In the genomic region with DNA sequence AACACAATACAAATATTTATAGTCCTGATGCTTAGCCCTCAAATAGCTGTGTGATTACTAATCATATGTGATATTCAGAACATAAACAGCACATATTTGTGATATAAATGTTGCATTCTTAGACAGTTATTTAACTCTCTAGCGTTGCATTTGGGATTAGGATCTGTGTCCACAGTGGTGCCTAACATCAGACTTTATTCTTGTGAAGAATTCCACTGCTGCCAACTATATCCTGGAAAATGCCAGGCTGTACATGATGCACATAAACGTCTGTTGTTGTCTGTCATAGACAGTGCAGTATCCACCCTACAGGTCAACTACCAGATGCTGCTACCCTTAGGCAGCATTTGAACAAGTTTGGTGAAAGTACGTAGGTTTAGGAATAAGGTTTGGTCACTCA, we compare ENCODE assay signal across 2 cellular contexts.
TF ChIP-seq lines count a peak whose summit lies in the region.

No MANE protein-coding gene starts in this region.

TF ChIP-seq in liver, 16 proteins besides CTCF, POLR2A, EP300 and RAD21:
- TF ChIP-seq, protein P1, sequence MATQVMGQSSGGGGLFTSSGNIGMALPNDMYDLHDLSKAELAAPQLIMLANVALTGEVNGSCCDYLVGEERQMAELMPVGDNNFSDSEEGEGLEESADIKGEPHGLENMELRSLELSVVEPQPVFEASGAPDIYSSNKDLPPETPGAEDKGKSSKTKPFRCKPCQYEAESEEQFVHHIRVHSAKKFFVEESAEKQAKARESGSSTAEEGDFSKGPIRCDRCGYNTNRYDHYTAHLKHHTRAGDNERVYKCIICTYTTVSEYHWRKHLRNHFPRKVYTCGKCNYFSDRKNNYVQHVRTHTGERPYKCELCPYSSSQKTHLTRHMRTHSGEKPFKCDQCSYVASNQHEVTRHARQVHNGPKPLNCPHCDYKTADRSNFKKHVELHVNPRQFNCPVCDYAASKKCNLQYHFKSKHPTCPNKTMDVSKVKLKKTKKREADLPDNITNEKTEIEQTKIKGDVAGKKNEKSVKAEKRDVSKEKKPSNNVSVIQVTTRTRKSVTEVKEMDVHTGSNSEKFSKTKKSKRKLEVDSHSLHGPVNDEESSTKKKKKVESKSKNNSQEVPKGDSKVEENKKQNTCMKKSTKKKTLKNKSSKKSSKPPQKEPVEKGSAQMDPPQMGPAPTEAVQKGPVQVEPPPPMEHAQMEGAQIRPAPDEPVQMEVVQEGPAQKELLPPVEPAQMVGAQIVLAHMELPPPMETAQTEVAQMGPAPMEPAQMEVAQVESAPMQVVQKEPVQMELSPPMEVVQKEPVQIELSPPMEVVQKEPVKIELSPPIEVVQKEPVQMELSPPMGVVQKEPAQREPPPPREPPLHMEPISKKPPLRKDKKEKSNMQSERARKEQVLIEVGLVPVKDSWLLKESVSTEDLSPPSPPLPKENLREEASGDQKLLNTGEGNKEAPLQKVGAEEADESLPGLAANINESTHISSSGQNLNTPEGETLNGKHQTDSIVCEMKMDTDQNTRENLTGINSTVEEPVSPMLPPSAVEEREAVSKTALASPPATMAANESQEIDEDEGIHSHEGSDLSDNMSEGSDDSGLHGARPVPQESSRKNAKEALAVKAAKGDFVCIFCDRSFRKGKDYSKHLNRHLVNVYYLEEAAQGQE (IDR thresholded peaks at IDR 0.05), result no peak
- peak in 1 of 2 donors; percentile 6 for TF ChIP-seq JUND (IDR thresholded peaks at IDR 0.05)

TF ChIP-seq in HepG2, 621 proteins besides CTCF, POLR2A, EP300 and RAD21 (continued from another document):
- no peak for TF ChIP-seq CBX1 (IDR thresholded peaks at IDR 0.05; ENCODE audit: low read depth)
- TF ChIP-seq, protein P2, sequence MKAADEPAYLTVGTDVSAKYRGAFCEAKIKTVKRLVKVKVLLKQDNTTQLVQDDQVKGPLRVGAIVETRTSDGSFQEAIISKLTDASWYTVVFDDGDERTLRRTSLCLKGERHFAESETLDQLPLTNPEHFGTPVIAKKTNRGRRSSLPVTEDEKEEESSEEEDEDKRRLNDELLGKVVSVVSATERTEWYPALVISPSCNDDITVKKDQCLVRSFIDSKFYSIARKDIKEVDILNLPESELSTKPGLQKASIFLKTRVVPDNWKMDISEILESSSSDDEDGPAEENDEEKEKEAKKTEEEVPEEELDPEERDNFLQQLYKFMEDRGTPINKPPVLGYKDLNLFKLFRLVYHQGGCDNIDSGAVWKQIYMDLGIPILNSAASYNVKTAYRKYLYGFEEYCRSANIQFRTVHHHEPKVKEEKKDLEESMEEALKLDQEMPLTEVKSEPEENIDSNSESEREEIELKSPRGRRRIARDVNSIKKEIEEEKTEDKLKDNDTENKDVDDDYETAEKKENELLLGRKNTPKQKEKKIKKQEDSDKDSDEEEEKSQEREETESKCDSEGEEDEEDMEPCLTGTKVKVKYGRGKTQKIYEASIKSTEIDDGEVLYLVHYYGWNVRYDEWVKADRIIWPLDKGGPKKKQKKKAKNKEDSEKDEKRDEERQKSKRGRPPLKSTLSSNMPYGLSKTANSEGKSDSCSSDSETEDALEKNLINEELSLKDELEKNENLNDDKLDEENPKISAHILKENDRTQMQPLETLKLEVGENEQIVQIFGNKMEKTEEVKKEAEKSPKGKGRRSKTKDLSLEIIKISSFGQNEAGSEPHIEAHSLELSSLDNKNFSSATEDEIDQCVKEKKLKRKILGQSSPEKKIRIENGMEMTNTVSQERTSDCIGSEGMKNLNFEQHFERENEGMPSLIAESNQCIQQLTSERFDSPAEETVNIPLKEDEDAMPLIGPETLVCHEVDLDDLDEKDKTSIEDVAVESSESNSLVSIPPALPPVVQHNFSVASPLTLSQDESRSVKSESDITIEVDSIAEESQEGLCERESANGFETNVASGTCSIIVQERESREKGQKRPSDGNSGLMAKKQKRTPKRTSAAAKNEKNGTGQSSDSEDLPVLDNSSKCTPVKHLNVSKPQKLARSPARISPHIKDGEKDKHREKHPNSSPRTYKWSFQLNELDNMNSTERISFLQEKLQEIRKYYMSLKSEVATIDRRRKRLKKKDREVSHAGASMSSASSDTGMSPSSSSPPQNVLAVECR (CRISPR knock-in tag; IDR thresholded peaks at IDR 0.05; ENCODE audit: borderline replicate concordance), result no peak
- no peak for TF ChIP-seq NCOA2 (CRISPR knock-in tag; IDR thresholded peaks at IDR 0.05)
- no peak for TF ChIP-seq GATAD2A (CRISPR knock-in tag; IDR thresholded peaks at IDR 0.05)
- no peak for TF ChIP-seq NFIC (IDR thresholded peaks at IDR 0.05; ENCODE audit: low read length)
- no peak for TF ChIP-seq CCDC6 (CRISPR knock-in tag; IDR thresholded peaks at IDR 0.05)
TF ChIP-seq in HepG2: peak in this region for 0.
